In the genomic region with DNA sequence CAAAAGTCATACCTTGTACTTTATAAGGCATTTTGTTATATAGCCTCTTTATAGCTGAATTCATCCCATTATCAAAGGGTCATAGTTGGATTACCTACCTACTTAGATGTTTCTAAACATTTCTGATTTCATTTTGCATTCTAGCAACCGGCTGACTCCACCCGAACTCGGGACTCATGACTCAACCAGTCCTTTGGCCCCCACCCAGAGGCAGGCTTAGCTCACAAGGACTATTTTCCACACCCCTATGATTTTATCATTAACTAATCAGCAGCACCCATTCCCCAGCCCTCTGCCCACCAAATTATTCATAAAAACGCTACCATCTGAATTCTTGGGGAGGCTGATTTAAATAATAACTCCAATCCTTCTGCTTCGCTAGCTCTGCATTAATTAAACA, we compare ENCODE assay signal across 13 cellular contexts.
DNase-seq lines count a peak whose midpoint lies in the region; FAIRE-seq and TF ChIP-seq lines count a peak whose summit lies in the region.
"Had no signal": no experiment of that assay in that cellular context is flagged by ENCODE, and none has a peak within 500 bp of the region (broad histone marks: within the 10 kb centered on the region; RNA-seq: fewer than 3 reads in every experiment).

No MANE protein-coding gene starts in this region.

- H3K9me3 Mint-ChIP-seq in activated CD4-positive, alpha-beta memory T cell treated with anti-CD3 and anti-CD28 coated beads, Interleukin-2, amount 10 ng/mL, durations not matched to agents 7 days and 5 days = no peaks in the 10 kb centered on the region
- H3K9me3 Mint-ChIP-seq: T-helper 1 cell treated with Interleukin-12 subunit alpha and Interleukin-12 subunit beta and Interleukin-4 antibody, amounts not matched to agents 30 μg/mL and 1 μg/mL, for 36 hours had no signal

- H3K4me3 Mint-ChIP-seq in activated CD4-positive, alpha-beta memory T cell treated with anti-CD3 and anti-CD28 coated beads, Interleukin-2, amount 10 ng/mL, durations not matched to agents 7 days and 5 days = no peak overlapping the region
- H3K4me3 Mint-ChIP-seq: neural progenitor cell; T-helper 1 cell treated with Interleukin-12 subunit alpha and Interleukin-12 subunit beta and Interleukin-4 antibody, amounts not matched to agents 30 μg/mL and 1 μg/mL, for 36 hours had no signal

- TF ChIP-seq CTCF in esophagus squamous epithelium (IDR thresholded peaks at IDR 0.05) (no peak), neutrophil (IDR thresholded peaks at IDR 0.05) (no peak)

- no peak overlapping the region for H3K27ac Mint-ChIP-seq in activated CD4-positive, alpha-beta memory T cell treated with anti-CD3 and anti-CD28 coated beads, Interleukin-2, amount 10 ng/mL, durations not matched to agents 7 days and 5 days
- H3K27ac Mint-ChIP-seq: neural progenitor cell; T-helper 1 cell treated with Interleukin-12 subunit alpha and Interleukin-12 subunit beta and Interleukin-4 antibody, amounts not matched to agents 30 μg/mL and 1 μg/mL, for 36 hours had no signal

- POLR2A ChIA-PET in activated CD4-positive, alpha-beta memory T cell treated with anti-CD3 and anti-CD28 coated beads, Interleukin-2, amount 10 ng/mL, durations not matched to agents 7 days and 5 days (lab: Charles Lee) = no interaction called here

- H3K27me3 Mint-ChIP-seq in activated CD4-positive, alpha-beta memory T cell treated with anti-CD3 and anti-CD28 coated beads, Interleukin-2, amount 10 ng/mL, durations not matched to agents 7 days and 5 days = no peaks in the 10 kb centered on the region

- peak; percentile 31 for DNase-seq in AG08395 (ENCODE audit: low spot score)
- DNase-seq in RCC 7860 (ENCODE audit: low spot score) = peak; percentile 42
- DNase-seq in esophagus squamous epithelium (lab: John Stamatoyannopoulos, UW) = no peak
- no peak for DNase-seq in H4 (ENCODE audit: low spot score)
- no peak for DNase-seq in activated CD4-positive, alpha-beta memory T cell treated with anti-CD3 and anti-CD28 coated beads, Interleukin-2, amount 10 ng/mL, durations not matched to agents 7 days and 5 days
- DNase-seq in SIG-M5 treated with dmso at 0.1 percent for 504 hours (lab: John Stamatoyannopoulos, UW; ENCODE audit: unreplicated experiment) = no peak
- no peak for DNase-seq in DMS79 (lab: John Stamatoyannopoulos, UW)
- DNase-seq: AML-193, KG1 had no signal

- H3K4me1 Mint-ChIP-seq in activated CD4-positive, alpha-beta memory T cell treated with anti-CD3 and anti-CD28 coated beads, Interleukin-2, amount 10 ng/mL, durations not matched to agents 7 days and 5 days = peaks cover 24% of the 10 kb centered on the region

- no peaks in the 10 kb centered on the region for H3K36me3 Mint-ChIP-seq in activated CD4-positive, alpha-beta memory T cell treated with anti-CD3 and anti-CD28 coated beads, Interleukin-2, amount 10 ng/mL, durations not matched to agents 7 days and 5 days (ENCODE audit: low read depth)
- H3K36me3 Mint-ChIP-seq: neural progenitor cell had no signal

- intact Hi-C loops in esophagus squamous epithelium (cut with DNase I) = loop anchor here (10.0 kb wide), 2 partner anchors 395 to 535 kb away; no protein-coding TSS in a partner anchor

- 22 to 37% methylated on average over 5 of the region's 5 CpGs for WGBS in esophagus squamous epithelium, 2 donors

- CTCF ChIA-PET in activated CD4-positive, alpha-beta memory T cell treated with anti-CD3 and anti-CD28 coated beads, Interleukin-2, amount 10 ng/mL, durations not matched to agents 7 days and 5 days (lab: Charles Lee) = interaction anchor here (1.7 to 3.1 kb wide), 3 partner anchors 397 to 543 kb away, joined by 4 to 49 read pairs (median 45); no protein-coding TSS in a partner anchor

- H3K36me3 ChIP-seq in esophagus squamous epithelium (no peaks in the 10 kb centered on the region), neutrophil (no peaks in the 10 kb centered on the region)
- H3K36me3 ChIP-seq: cardiac muscle cell, neural progenitor cell had no signal

- peaks cover 0 to 32% (median 16%) of the 10 kb centered on the region in 3 donors for H3K4me1 ChIP-seq in esophagus squamous epithelium
- peaks cover 63 to 72% of the 10 kb centered on the region in 2 experiments for H3K4me1 ChIP-seq in neutrophil (ENCODE audit: control insufficient read depth in 1 of 2, insufficient read depth in 1 of 2, low read depth in 1 of 2, low read length in 1 of 2)

- peak; percentile 85 for FAIRE-seq in RCC 7860 (lab: Jason Lieb, UNC)

- peak overlapping the region in 3 of 4 donors; percentile 73 to 83 (median 76) for H3K27ac ChIP-seq in esophagus squamous epithelium
- peak overlapping the region; percentile 86 for H3K27ac ChIP-seq in neutrophil
- H3K27ac ChIP-seq: cardiac muscle cell, neural progenitor cell had no signal

- TF ChIP-seq POLR2A in esophagus squamous epithelium (IDR thresholded peaks at IDR 0.05) = no peak

- H3K27me3 ChIP-seq in esophagus squamous epithelium (no peaks in the 10 kb centered on the region), neutrophil (no peaks in the 10 kb centered on the region)
- H3K27me3 ChIP-seq: cardiac muscle cell, neural progenitor cell had no signal

- no peaks in the 10 kb centered on the region for H3K9me3 ChIP-seq in esophagus squamous epithelium
- no peaks in the 10 kb centered on the region for H3K9me3 ChIP-seq in neutrophil

- H3K4me3 ChIP-seq in esophagus squamous epithelium = no peak overlapping the region
- H3K4me3 ChIP-seq in neutrophil (ENCODE audit: low read depth in 1 of 2, low read length in 1 of 2) = no peak overlapping the region
- H3K4me3 ChIP-seq: cardiac muscle cell, neural progenitor cell had no signal

Comparison
In these comparisons a context has a peak if more than half of its experiments do, and no peak if none do; other contexts are left out.
1. DNase-seq: peak in AG08395 (single experiment) and RCC 7860 (single experiment); none in esophagus squamous epithelium (single experiment), H4 (single experiment), activated CD4-positive, alpha-beta memory T cell treated with anti-CD3 and anti-CD28 coated beads, Interleukin-2, amount 10 ng/mL, durations not matched to agents 7 days and 5 days (single experiment), SIG-M5 treated with dmso at 0.1 percent for 504 hours (single experiment) and DMS79 (single experiment).